Comparison of ENCODE assay signal across 9 cellular contexts in the genomic region with DNA sequence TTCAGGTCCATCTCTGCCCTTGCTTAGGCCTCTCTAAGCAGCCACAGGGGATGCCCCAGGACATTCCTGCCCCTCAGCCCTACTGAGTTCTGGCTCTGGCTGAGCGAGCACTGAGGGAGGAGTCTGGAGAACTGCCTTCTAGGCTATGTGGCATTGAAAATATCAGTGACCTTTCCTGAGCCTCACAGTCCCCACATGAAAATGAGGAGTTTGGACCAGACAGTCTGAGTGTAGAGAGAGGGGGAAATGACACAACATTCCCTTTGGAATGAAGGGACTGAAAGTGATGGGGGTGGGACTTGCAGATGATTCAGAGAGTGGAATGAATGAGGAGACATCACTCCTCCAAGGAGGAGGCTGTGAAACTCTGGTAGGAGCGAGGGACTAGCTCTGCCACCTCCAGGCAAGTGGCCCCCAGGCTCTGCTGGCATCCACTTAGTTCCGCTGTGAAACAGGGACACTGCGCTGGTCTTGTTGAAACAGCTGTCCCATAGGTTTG. TPM values are rescaled to one million over a fixed set of nuclear protein-coding genes. Genes with fewer than 3 reads are reported as not detected.
DNase-seq lines count a peak whose midpoint lies in the region; ATAC-seq, FAIRE-seq and TF ChIP-seq lines count a peak whose summit lies in the region.
"Had no signal": no experiment of that assay in that cellular context is flagged by ENCODE, and none has a peak within 500 bp of the region (broad histone marks: within the 10 kb centered on the region; RNA-seq: fewer than 3 reads in every experiment).

No MANE protein-coding gene starts in this region.

- TF ChIP-seq CTCF in brain microvascular endothelial cell (IDR thresholded peaks at IDR 0.05; ENCODE audit: low read depth, low read length, missing control alignments) (no peak), keratinocyte (optimal IDR thresholded peaks at IDR 0.05 in 1 of 3, IDR thresholded peaks at IDR 0.05 in 1 of 3, conservative IDR thresholded peaks at IDR 0.05 in 1 of 3; ENCODE audit: extremely low read depth in 1 of 3, insufficient read depth in 2 of 3, low read length in 3 of 3) (no peak), tibial artery (IDR thresholded peaks at IDR 0.05) (no peak), GM13977 (IDR thresholded peaks at IDR 0.05; ENCODE audit: extremely low read depth, insufficient read depth, missing control alignments) (no peak)

- H3K9me3 ChIP-seq in keratinocyte (ENCODE audit: control insufficient read depth, low read depth, low read length) (no peaks in the 10 kb centered on the region), tibial artery (no peaks in the 10 kb centered on the region)

- intact Hi-C loops in tibial artery (cut with DNase I; ENCODE audit: low total_unique reads) = loop anchor here (5.0 kb wide), 2 partner anchors 37 to 108 kb away; no protein-coding TSS in a partner anchor

- FAIRE-seq in keratinocyte (lab: Jason Lieb, UNC) = peak; percentile 99

- no peak overlapping the region for H2AFZ ChIP-seq in keratinocyte (ENCODE audit: control insufficient read depth, low read length)

- H3K36me3 ChIP-seq in brain microvascular endothelial cell (replicated peaks) = no peaks in the 10 kb centered on the region
- no peaks in the 10 kb centered on the region for H3K36me3 ChIP-seq in keratinocyte (ENCODE audit: control insufficient read depth in 2 of 2, extremely low read depth in 1 of 2, insufficient read depth in 2 of 2, low read length in 2 of 2)
- peaks cover 0 to 17% (median 0%) of the 10 kb centered on the region in 3 donors for H3K36me3 ChIP-seq in tibial artery

- H3K4me1 ChIP-seq in keratinocyte (ENCODE audit: control insufficient read depth, extremely low read depth, insufficient read depth, low read length) = peaks cover 26% of the 10 kb centered on the region
- H3K4me1 ChIP-seq in tibial artery = peaks cover 0 to 50% (median 35%) of the 10 kb centered on the region in 4 donors

- H3K4me2 ChIP-seq in keratinocyte (ENCODE audit: control insufficient read depth, extremely low read depth, insufficient read depth, low read depth, low read length) = peak overlapping the region; percentile 61

- H3K79me2 ChIP-seq in keratinocyte (ENCODE audit: control insufficient read depth, insufficient read depth, low read length) = no peaks in the 10 kb centered on the region

- H4K20me1 ChIP-seq in keratinocyte (ENCODE audit: control insufficient read depth, extremely low read depth, insufficient read depth, low read length) = no peaks in the 10 kb centered on the region

- H3K27ac ChIP-seq in brain microvascular endothelial cell = peak overlapping the region; percentile 65
- peak overlapping the region; percentile 28 for H3K27ac ChIP-seq in keratinocyte (ENCODE audit: control insufficient read depth, insufficient read depth, low read length)
- peak overlapping the region; percentile 72 to 74 for H3K27ac ChIP-seq in tibial artery

- in situ Hi-C loops in brain microvascular endothelial cell (cut with HindIII; ENCODE audit: low pct_ligation_motif_present, low sequenced_read_pairs) (no loop called here), GM13977 (cut with MboI; ENCODE audit: low pct_unique_long_range_greater_than_20kb, low sequenced_read_pairs, unreplicated experiment) (no loop called here)

- no peaks in the 10 kb centered on the region for H3K27me3 ChIP-seq in brain microvascular endothelial cell (replicated peaks)
- no peaks in the 10 kb centered on the region for H3K27me3 ChIP-seq in keratinocyte (ENCODE audit: control insufficient read depth, extremely low read depth, insufficient read depth, low read length)
- H3K27me3 ChIP-seq in tibial artery = no peaks in the 10 kb centered on the region

- H3K4me3 ChIP-seq in brain microvascular endothelial cell (ENCODE audit: low read depth, low read length) (no peak overlapping the region), keratinocyte (ENCODE audit: control insufficient read depth in 2 of 3, extremely low read depth in 1 of 3, insufficient read depth in 2 of 3, low read depth in 1 of 3, low read length in 3 of 3) (no peak overlapping the region), tibial artery (no peak overlapping the region)

- DNase-seq in HCEC 1CT = peak; percentile 79
- peak; percentile 72 for DNase-seq in brain microvascular endothelial cell
- DNase-seq in keratinocyte (ENCODE audit: low read depth, low spot score) = no peak
- DNase-seq in tibial artery = no peak
- no peak for DNase-seq in UCSD-AML1 (lab: John Stamatoyannopoulos, UW; ENCODE audit: unreplicated experiment)
- DNase-seq in mesenteric fat pad (ENCODE audit: low spot score) = no peak
- no peak for DNase-seq in GM13977 (ENCODE audit: low spot score)
- DNase-seq: activated CD8-positive, alpha-beta memory T cell treated with anti-CD3 and anti-CD28 coated beads for 24 hours had no signal

- peak overlapping the region; percentile 9 for H3K9ac ChIP-seq in keratinocyte (ENCODE audit: control insufficient read depth, extremely low read depth, insufficient read depth, low read length)

- ATAC-seq in GM21529 (IDR thresholded peaks at IDR 0.05; ENCODE audit: unreplicated experiment) = no peak

- dilution Hi-C loops in keratinocyte (cut with MboI; ENCODE audit: extremely low pct_ligation_motif_present, low sequenced_read_pairs) = no loop called here

- H3K9me1 ChIP-seq in keratinocyte (ENCODE audit: control insufficient read depth, extremely low read depth, insufficient read depth, low read length) = no peaks in the 10 kb centered on the region

RNA-seq across cellular contexts. Expression of a gene that starts 8.0 kb away (rescaled TPM):
- 1.7 to 2.9 TPM (median 2.5 TPM) in 3 replicates for polyA plus RNA-seq in keratinocyte
- 0.54 TPM for polyA plus RNA-seq in keratinocyte (2011; ENCODE audit: low read depth)
- 1.1 and 1.4 TPM in 2 replicates for polyA plus RNA-seq in keratinocyte (2011; cell fraction: cytosol; rRNA removed)
- polyA plus RNA-seq in keratinocyte (2011; cell fraction: nucleus; rRNA removed) = 13.6 and 14.6 TPM in 2 replicates
- polyA plus RNA-seq in keratinocyte (2012; ENCODE audit: low replicate concordance) = 1.4 and 5.7 TPM in 2 replicates
- 9.7 to 35.0 TPM (median 17.2 TPM) in 3 replicates for polyA minus RNA-seq in keratinocyte
- 3.8 TPM for polyA minus RNA-seq in keratinocyte (2011; cell fraction: cytosol; rRNA and poly(A)+ RNA removed)
- polyA minus RNA-seq in keratinocyte (2011; cell fraction: nucleus; rRNA and poly(A)+ RNA removed) = 13.3 and 20.4 TPM in 2 replicates
- 449 TPM for total RNA-seq in mesenteric fat pad

Comparison
In these comparisons a context has a peak if more than half of its experiments do, and no peak if none do; other contexts are left out.
1. DNase-seq: peak in HCEC 1CT (single experiment) and brain microvascular endothelial cell (single experiment); none in keratinocyte (single experiment), tibial artery (0 of 2), UCSD-AML1 (single experiment), mesenteric fat pad (single experiment) and GM13977 (single experiment).
2. Peak in every context shown above with its lines, with median percentiles within 50 percentile points of each other: H3K27ac ChIP-seq.